In the genomic region with DNA sequence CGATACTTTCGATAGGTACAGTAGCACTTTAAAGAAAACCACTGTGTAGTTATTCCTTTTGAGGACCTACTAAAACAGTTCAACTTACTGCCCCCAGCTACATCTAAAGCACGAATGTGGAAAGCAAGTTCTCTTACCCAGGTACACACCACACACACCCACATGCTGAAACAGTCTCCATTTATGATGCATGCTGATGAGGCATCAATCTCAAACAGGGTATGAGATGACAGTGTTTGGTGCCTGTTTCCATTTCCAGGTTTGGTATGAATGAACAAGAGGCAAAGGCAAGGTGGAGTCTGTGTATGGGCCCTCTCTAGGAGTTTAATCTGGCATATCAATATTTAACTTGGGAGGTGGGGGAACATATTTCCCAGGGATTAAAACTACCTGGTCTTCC, we compare ENCODE assay signal across 13 cellular contexts. TPM values are rescaled to one million over a fixed set of nuclear protein-coding genes. Genes with fewer than 3 reads are reported as not detected.
A peak's percentile ranks its signal among the peaks of the same experiment; 100 is the strongest.
DNase-seq lines count a peak whose midpoint lies in the region; ATAC-seq lines count a peak whose summit lies in the region.
"Had no signal": no experiment of that assay in that cellular context is flagged by ENCODE, and none has a peak within 500 bp of the region (broad histone marks: within the 10 kb centered on the region; RNA-seq: fewer than 3 reads in every experiment).

No MANE protein-coding gene starts in this region.

- intact Hi-C loops in activated CD4-positive, alpha-beta T cell treated with anti-CD3 and anti-CD28 coated beads for 36 hours (cut with DNase I, micrococcal nuclease) = no loop called here

- H3K36me3 Mint-ChIP-seq in activated CD4-positive, alpha-beta T cell treated with anti-CD3 and anti-CD28 coated beads for 36 hours (ENCODE audit: low read depth) = peaks cover 73% of the 10 kb centered on the region
- peaks cover 90% of the 10 kb centered on the region for H3K36me3 Mint-ChIP-seq in activated CD4-positive, alpha-beta T cell treated with anti-CD3 and anti-CD28 coated beads, Interleukin-2, amount 10 ng/mL, durations not matched to agents 7 days and 5 days (ENCODE audit: low read depth)
- H3K36me3 Mint-ChIP-seq in activated T-cell treated with anti-CD3 and anti-CD28 coated beads, Interleukin-2, amount 50 U/mL, for 4 hours (ENCODE audit: insufficient read depth) = peaks cover 73% of the 10 kb centered on the region

- POLR2A ChIA-PET in activated CD4-positive, alpha-beta T cell treated with anti-CD3 and anti-CD28 coated beads for 36 hours (lab: Charles Lee) = interaction anchor here (1.0 kb wide), 1 partner anchor 10 kb away, joined by 3 read pairs; no protein-coding TSS in a partner anchor
- POLR2A ChIA-PET in activated CD4-positive, alpha-beta T cell treated with anti-CD3 and anti-CD28 coated beads, Interleukin-2, amount 10 ng/mL, durations not matched to agents 7 days and 5 days (lab: Charles Lee) = no interaction called here

- H3K27me3 Mint-ChIP-seq in activated CD4-positive, alpha-beta T cell treated with anti-CD3 and anti-CD28 coated beads for 36 hours = no peaks in the 10 kb centered on the region
- no peaks in the 10 kb centered on the region for H3K27me3 Mint-ChIP-seq in activated CD4-positive, alpha-beta T cell treated with anti-CD3 and anti-CD28 coated beads, Interleukin-2, amount 10 ng/mL, durations not matched to agents 7 days and 5 days
- H3K27me3 Mint-ChIP-seq in activated T-cell treated with anti-CD3 and anti-CD28 coated beads, Interleukin-2, amount 50 U/mL, for 4 hours (ENCODE audit: low read depth) = no peaks in the 10 kb centered on the region
- H3K27me3 Mint-ChIP-seq: CD4-positive, alpha-beta memory T cell had no signal

- ATAC-seq in activated CD4-positive, alpha-beta T cell treated with anti-CD3 and anti-CD28 coated beads for 36 hours = peak; percentile 93
- ATAC-seq in activated T-cell treated with anti-CD3 and anti-CD28 coated beads, Interleukin-2, amount 50 U/mL, for 4 hours = peak; percentile 63 to 71
- ATAC-seq in HG03457 (IDR thresholded peaks at IDR 0.05; ENCODE audit: unreplicated experiment) = no peak
- ATAC-seq in HG03571 (IDR thresholded peaks at IDR 0.05; ENCODE audit: unreplicated experiment) = no peak

- CTCF ChIA-PET in activated CD4-positive, alpha-beta T cell treated with anti-CD3 and anti-CD28 coated beads for 36 hours (lab: Charles Lee) = interaction anchor here (0.5 to 1.3 kb wide), 4 partner anchors 8 to 470 kb away, joined by 3 to 4 read pairs (median 3); no protein-coding TSS in a partner anchor
- CTCF ChIA-PET in activated CD4-positive, alpha-beta T cell treated with anti-CD3 and anti-CD28 coated beads, Interleukin-2, amount 10 ng/mL, durations not matched to agents 7 days and 5 days (lab: Charles Lee) = no interaction called here

- no peak overlapping the region for H3K4me3 Mint-ChIP-seq in activated CD4-positive, alpha-beta T cell treated with anti-CD3 and anti-CD28 coated beads for 36 hours
- H3K4me3 Mint-ChIP-seq in activated CD4-positive, alpha-beta T cell treated with anti-CD3 and anti-CD28 coated beads, Interleukin-2, amount 10 ng/mL, durations not matched to agents 7 days and 5 days = no peak overlapping the region
- H3K4me3 Mint-ChIP-seq in activated T-cell treated with anti-CD3 and anti-CD28 coated beads, Interleukin-2, amount 50 U/mL, for 4 hours = no peak overlapping the region
- H3K4me3 Mint-ChIP-seq: CD14-positive monocyte; CD4-positive, alpha-beta memory T cell; H9 had no signal

- DNase-seq in activated CD4-positive, alpha-beta T cell treated with anti-CD3 and anti-CD28 coated beads for 36 hours = peak; percentile 22
- no peak for DNase-seq in activated CD4-positive, alpha-beta T cell treated with anti-CD3 and anti-CD28 coated beads, Interleukin-2, amount 10 ng/mL, durations not matched to agents 7 days and 5 days
- no peak for DNase-seq in activated T-cell treated with anti-CD3 and anti-CD28 coated beads, Interleukin-2, amount 50 U/mL, for 4 hours
- no peak for DNase-seq in activated T-cell treated with anti-CD3 and anti-CD28 coated beads for 4 hours
- DNase-seq in stimulated activated CD4-positive, alpha-beta T cell treated with anti-CD3 and anti-CD28 coated beads, Interleukin-1b, Interleukin-23, amount 100 ng/mL, for 48 hours = peak; percentile 19
- no peak for DNase-seq in stimulated activated CD4-positive, alpha-beta T cell treated with anti-CD3 and anti-CD28 coated beads, Interleukin-12 subunit alpha, Interleukin-12 subunit beta, amount 100 ng/mL, for 4 hours
- DNase-seq: CD4-positive, alpha-beta memory T cell; DMS79 treated with DMSO at 0.1 percent for 48 hours; GF-D8; H9 had no signal

- peaks cover 11% of the 10 kb centered on the region for H3K4me1 Mint-ChIP-seq in activated CD4-positive, alpha-beta T cell treated with anti-CD3 and anti-CD28 coated beads for 36 hours
- peaks cover 4% of the 10 kb centered on the region for H3K4me1 Mint-ChIP-seq in activated CD4-positive, alpha-beta T cell treated with anti-CD3 and anti-CD28 coated beads, Interleukin-2, amount 10 ng/mL, durations not matched to agents 7 days and 5 days
- peaks cover 4% of the 10 kb centered on the region for H3K4me1 Mint-ChIP-seq in activated T-cell treated with anti-CD3 and anti-CD28 coated beads, Interleukin-2, amount 50 U/mL, for 4 hours (ENCODE audit: low read depth)
- H3K4me1 Mint-ChIP-seq: CD14-positive monocyte, H9 had no signal

- no peak overlapping the region for H3K27ac Mint-ChIP-seq in activated CD4-positive, alpha-beta T cell treated with anti-CD3 and anti-CD28 coated beads for 36 hours
- no peak overlapping the region for H3K27ac Mint-ChIP-seq in activated CD4-positive, alpha-beta T cell treated with anti-CD3 and anti-CD28 coated beads, Interleukin-2, amount 10 ng/mL, durations not matched to agents 7 days and 5 days
- H3K27ac Mint-ChIP-seq: CD14-positive monocyte; CD4-positive, alpha-beta memory T cell; H9 had no signal

- peaks cover 4% of the 10 kb centered on the region for H3K9me3 Mint-ChIP-seq in activated CD4-positive, alpha-beta T cell treated with anti-CD3 and anti-CD28 coated beads for 36 hours (ENCODE audit: low read depth)
- peaks cover 3% of the 10 kb centered on the region for H3K9me3 Mint-ChIP-seq in activated CD4-positive, alpha-beta T cell treated with anti-CD3 and anti-CD28 coated beads, Interleukin-2, amount 10 ng/mL, durations not matched to agents 7 days and 5 days
- no peaks in the 10 kb centered on the region for H3K9me3 Mint-ChIP-seq in activated T-cell treated with anti-CD3 and anti-CD28 coated beads, Interleukin-2, amount 50 U/mL, for 4 hours

RNA-seq across cellular contexts. Expression of a gene that starts 13.9 kb away (rescaled TPM):
- 10 to 100 TPM; 27.2 to 30.5 TPM for total RNA-seq in activated CD4-positive, alpha-beta T cell treated with anti-CD3 and anti-CD28 coated beads for 36 hours
- total RNA-seq in activated CD4-positive, alpha-beta T cell treated with anti-CD3 and anti-CD28 coated beads, Interleukin-2, amount 10 ng/mL, durations not matched to agents 7 days and 5 days = 10 to 100 TPM; 29.4 to 31.7 TPM
- total RNA-seq in activated T-cell treated with anti-CD3 and anti-CD28 coated beads, Interleukin-2, amount 50 U/mL, for 4 hours = 10 to 100 TPM; 46.2 to 49.2 (median 46.4) TPM

RNA-seq across cellular contexts. Expression of a gene that starts 14.0 kb away (rescaled TPM):
- total RNA-seq in activated CD4-positive, alpha-beta T cell treated with anti-CD3 and anti-CD28 coated beads for 36 hours = 1 to 10 TPM; 2.5 to 2.6 TPM
- 1 to 10 TPM; 2.1 to 2.2 TPM for total RNA-seq in activated CD4-positive, alpha-beta T cell treated with anti-CD3 and anti-CD28 coated beads, Interleukin-2, amount 10 ng/mL, durations not matched to agents 7 days and 5 days
- 1 to 10 TPM; 1.9 to 2.4 (median 2.1) TPM for total RNA-seq in activated T-cell treated with anti-CD3 and anti-CD28 coated beads, Interleukin-2, amount 50 U/mL, for 4 hours

RNA-seq across cellular contexts. Expression of a gene that starts 53.9 kb away (rescaled TPM):
- 1 to 10 TPM; 3.9 to 5.3 TPM for total RNA-seq in activated CD4-positive, alpha-beta T cell treated with anti-CD3 and anti-CD28 coated beads for 36 hours
- total RNA-seq in activated CD4-positive, alpha-beta T cell treated with anti-CD3 and anti-CD28 coated beads, Interleukin-2, amount 10 ng/mL, durations not matched to agents 7 days and 5 days = 1 to 10 TPM; 8.8 to 9.3 TPM
- total RNA-seq in activated T-cell treated with anti-CD3 and anti-CD28 coated beads, Interleukin-2, amount 50 U/mL, for 4 hours = 1 to 10 TPM; 7.9 to 8.8 (median 8.0) TPM

Comparison
In these comparisons a context has a peak if more than half of its experiments do, and no peak if none do; other contexts are left out.
1. DNase-seq: peak in activated CD4-positive, alpha-beta T cell treated with anti-CD3 and anti-CD28 coated beads for 36 hours (single experiment) and stimulated activated CD4-positive, alpha-beta T cell treated with anti-CD3 and anti-CD28 coated beads, Interleukin-1b, Interleukin-23, amount 100 ng/mL, for 48 hours (single experiment); none in activated CD4-positive, alpha-beta T cell treated with anti-CD3 and anti-CD28 coated beads, Interleukin-2, amount 10 ng/mL, durations not matched to agents 7 days and 5 days (single experiment), activated T-cell treated with anti-CD3 and anti-CD28 coated beads, Interleukin-2, amount 50 U/mL, for 4 hours (single experiment), activated T-cell treated with anti-CD3 and anti-CD28 coated beads for 4 hours (single experiment) and stimulated activated CD4-positive, alpha-beta T cell treated with anti-CD3 and anti-CD28 coated beads, Interleukin-12 subunit alpha, Interleukin-12 subunit beta, amount 100 ng/mL, for 4 hours (single experiment).
2. ATAC-seq: peak in activated CD4-positive, alpha-beta T cell treated with anti-CD3 and anti-CD28 coated beads for 36 hours (single experiment) and activated T-cell treated with anti-CD3 and anti-CD28 coated beads, Interleukin-2, amount 50 U/mL, for 4 hours (2 of 2); none in HG03457 (single experiment) and HG03571 (single experiment).